ENCODE assay signal across 12 cellular contexts in the genomic region with DNA sequence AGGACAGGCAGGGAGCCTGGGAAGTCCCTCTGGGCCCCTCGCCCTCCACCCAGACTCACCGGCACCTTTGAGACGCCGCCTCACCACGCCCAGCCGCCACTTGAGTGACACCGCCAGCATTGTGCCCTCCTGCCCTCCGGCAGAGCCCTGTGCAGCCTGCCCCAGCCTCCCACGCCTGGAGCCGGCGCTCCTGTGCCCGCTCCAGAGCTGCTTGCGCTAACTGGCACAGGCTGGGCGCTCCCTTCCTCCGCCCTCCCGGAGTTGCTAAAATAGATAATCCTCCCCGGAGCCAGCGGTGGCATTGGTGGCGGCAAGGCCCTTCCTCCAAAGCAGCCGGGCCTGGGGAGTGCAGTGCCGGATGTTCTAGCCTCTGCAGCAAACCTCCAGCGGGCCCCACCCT. TPM values are rescaled to one million over a fixed set of nuclear protein-coding genes. Genes with fewer than 3 reads are reported as not detected.
DNase-seq lines count a peak whose midpoint lies in the region; ATAC-seq and TF ChIP-seq lines count a peak whose summit lies in the region.
"Had no signal": no experiment of that assay in that cellular context is flagged by ENCODE, and none has a peak within 500 bp of the region (broad histone marks: within the 10 kb centered on the region; RNA-seq: fewer than 3 reads in every experiment).

No MANE protein-coding gene starts in this region.

- ATAC-seq in right cardiac atrium (peak; percentile 67 to 81), HG02588 (IDR thresholded peaks at IDR 0.05; ENCODE audit: unreplicated experiment) (no peak)

- WGBS in right cardiac atrium = 29% methylated on average over 22 of the region's 22 CpGs

- H3K27ac ChIP-seq in WERI-Rb-1 = no peak overlapping the region; the same call in 1 of the 2 replicates
- H3K27ac ChIP-seq in right cardiac atrium (ENCODE audit: low read length) = peak overlapping the region; percentile 7

- H3K27me3 ChIP-seq in WERI-Rb-1 (ENCODE audit: insufficient read depth, low read depth, severe bottlenecking) (no peaks in the 10 kb centered on the region), right cardiac atrium (ENCODE audit: control insufficient read depth, insufficient read depth) (no peaks in the 10 kb centered on the region)

- intact Hi-C loops in right cardiac atrium (cut with DNase I) = no loop called here

- H3K4me3 Mint-ChIP-seq in HFFc6 = no peak overlapping the region
- H3K4me3 Mint-ChIP-seq: IgD-negative memory B cell had no signal

- peaks cover 56% of the 10 kb centered on the region for H3K27me3 Mint-ChIP-seq in HFFc6 (ENCODE audit: insufficient read depth)

- H3K4me3 ChIP-seq in WERI-Rb-1 (ENCODE audit: low read depth, low read length) (peak overlapping the region; percentile 14), right cardiac atrium (ENCODE audit: low read length) (peak overlapping the region; percentile 34)

- H3K4me1 ChIP-seq in right cardiac atrium (ENCODE audit: control insufficient read depth, insufficient read depth, low read length) = peaks cover 6% of the 10 kb centered on the region

- no peak overlapping the region for H3K27ac Mint-ChIP-seq in HFFc6
- H3K27ac Mint-ChIP-seq: IgD-negative memory B cell had no signal

- peak; percentile 9 for DNase-seq in activated CD4-positive, alpha-beta T cell treated with anti-CD3 and anti-CD28 coated beads for 48 hours
- no peak for DNase-seq in activated CD4-positive, alpha-beta T cell treated with anti-CD3 and anti-CD28 coated beads for 1 hour
- DNase-seq in WERI-Rb-1 (peak; percentile 40), right cardiac atrium (peak; percentile 37 to 78 (median 71)), Kasumi-1 (lab: John Stamatoyannopoulos, UW) (no peak), HFFc6 (no peak)
- DNase-seq in stimulated activated CD8-positive, alpha-beta memory T cell treated with anti-CD3 and anti-CD28 coated beads, Interleukin-4, amount 100 ng/mL, for 48 hours = peak; percentile 25
- DNase-seq: activated CD4-positive, CD25-positive, alpha-beta regulatory T cell treated with anti-CD3 and anti-CD28 coated beads, Interleukin-2, amount 50 U/mL, for 72 hours; effector CD8-positive, alpha-beta T cell; stimulated activated CD4-positive, alpha-beta T cell treated with anti-CD3 and anti-CD28 coated beads, Interleukin-12 subunit alpha, Interleukin-12 subunit beta, amount 100 ng/mL, for 4 hours had no signal

- peaks cover 11% of the 10 kb centered on the region for H3K4me1 Mint-ChIP-seq in HFFc6 (ENCODE audit: low read depth)

- no peaks in the 10 kb centered on the region for H3K36me3 Mint-ChIP-seq in HFFc6 (ENCODE audit: low read depth)

- H3K9me3 ChIP-seq in WERI-Rb-1 (ENCODE audit: severe bottlenecking) = no peaks in the 10 kb centered on the region
- H3K9me3 ChIP-seq in right cardiac atrium (ENCODE audit: control insufficient read depth, low read length) = no peaks in the 10 kb centered on the region

- H3K36me3 ChIP-seq in WERI-Rb-1 = no peaks in the 10 kb centered on the region

- no peak for TF ChIP-seq CTCF in WERI-Rb-1 (IDR thresholded peaks at IDR 0.05; ENCODE audit: low read depth, low read length)
- no peak for TF ChIP-seq CTCF in HFFc6 (IDR thresholded peaks at IDR 0.05)

- H3K9me3 Mint-ChIP-seq in HFFc6 = no peaks in the 10 kb centered on the region

RNA-seq across cellular contexts. Expression of a gene that starts 15.7 kb away (rescaled TPM):
- total RNA-seq in right cardiac atrium = 10 to 100 TPM in 3 of 4 donors, 1 to 10 TPM in 1; 8.7 to 14.5 (median 13.0) TPM
- polyA plus RNA-seq in right cardiac atrium = 9.9 TPM
- total RNA-seq in HFFc6 (2021; fragmentation: NEBNext Ultra II Directional; extraction: Animal tissue kit (Norgen Biotek cat#: 25700)) = under 1 TPM in 4 of 6 experiments, not detected in 2; 0.05 to 0.25 (median 0.13) TPM
- polyA plus RNA-seq: IgD-negative memory B cell had no signal

Comparison
In these comparisons a context has a peak if more than half of its experiments do, and no peak if none do; other contexts are left out.
1. DNase-seq: peak in activated CD4-positive, alpha-beta T cell treated with anti-CD3 and anti-CD28 coated beads for 48 hours (single experiment), WERI-Rb-1 (single experiment), right cardiac atrium (3 of 3) and stimulated activated CD8-positive, alpha-beta memory T cell treated with anti-CD3 and anti-CD28 coated beads, Interleukin-4, amount 100 ng/mL, for 48 hours (single experiment); none in activated CD4-positive, alpha-beta T cell treated with anti-CD3 and anti-CD28 coated beads for 1 hour (single experiment), Kasumi-1 (0 of 2) and HFFc6 (single experiment).
2. RNA of a gene that starts 15.7 kb away (total RNA-seq): 8.7 to 14.5 TPM in right cardiac atrium; 0.05 to 0.25 TPM in HFFc6; every median in the first group is over 4 times any median in the second.